In genomic region chr5:151745071-151745705, GRCh38 we compare ENCODE assay signal across 1 cellular context.
TF ChIP-seq lines count a peak whose summit lies in the region.

No MANE protein-coding gene starts in this region.

TF ChIP-seq in K562, 482 proteins besides CTCF, POLR2A, EP300 and RAD21 (continued from another document):
- TF ChIP-seq, protein P1, sequence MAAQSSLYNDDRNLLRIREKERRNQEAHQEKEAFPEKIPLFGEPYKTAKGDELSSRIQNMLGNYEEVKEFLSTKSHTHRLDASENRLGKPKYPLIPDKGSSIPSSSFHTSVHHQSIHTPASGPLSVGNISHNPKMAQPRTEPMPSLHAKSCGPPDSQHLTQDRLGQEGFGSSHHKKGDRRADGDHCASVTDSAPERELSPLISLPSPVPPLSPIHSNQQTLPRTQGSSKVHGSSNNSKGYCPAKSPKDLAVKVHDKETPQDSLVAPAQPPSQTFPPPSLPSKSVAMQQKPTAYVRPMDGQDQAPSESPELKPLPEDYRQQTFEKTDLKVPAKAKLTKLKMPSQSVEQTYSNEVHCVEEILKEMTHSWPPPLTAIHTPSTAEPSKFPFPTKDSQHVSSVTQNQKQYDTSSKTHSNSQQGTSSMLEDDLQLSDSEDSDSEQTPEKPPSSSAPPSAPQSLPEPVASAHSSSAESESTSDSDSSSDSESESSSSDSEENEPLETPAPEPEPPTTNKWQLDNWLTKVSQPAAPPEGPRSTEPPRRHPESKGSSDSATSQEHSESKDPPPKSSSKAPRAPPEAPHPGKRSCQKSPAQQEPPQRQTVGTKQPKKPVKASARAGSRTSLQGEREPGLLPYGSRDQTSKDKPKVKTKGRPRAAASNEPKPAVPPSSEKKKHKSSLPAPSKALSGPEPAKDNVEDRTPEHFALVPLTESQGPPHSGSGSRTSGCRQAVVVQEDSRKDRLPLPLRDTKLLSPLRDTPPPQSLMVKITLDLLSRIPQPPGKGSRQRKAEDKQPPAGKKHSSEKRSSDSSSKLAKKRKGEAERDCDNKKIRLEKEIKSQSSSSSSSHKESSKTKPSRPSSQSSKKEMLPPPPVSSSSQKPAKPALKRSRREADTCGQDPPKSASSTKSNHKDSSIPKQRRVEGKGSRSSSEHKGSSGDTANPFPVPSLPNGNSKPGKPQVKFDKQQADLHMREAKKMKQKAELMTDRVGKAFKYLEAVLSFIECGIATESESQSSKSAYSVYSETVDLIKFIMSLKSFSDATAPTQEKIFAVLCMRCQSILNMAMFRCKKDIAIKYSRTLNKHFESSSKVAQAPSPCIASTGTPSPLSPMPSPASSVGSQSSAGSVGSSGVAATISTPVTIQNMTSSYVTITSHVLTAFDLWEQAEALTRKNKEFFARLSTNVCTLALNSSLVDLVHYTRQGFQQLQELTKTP (IDR thresholded peaks at IDR 0.05; ENCODE audit: low read depth in 1 of 2, partially characterized antibody in 2 of 2) = no peak
- no peak for TF ChIP-seq CCAR2 (IDR thresholded peaks at IDR 0.05; ENCODE audit: low read depth, low read length)
- no peak for TF ChIP-seq LCOR (CRISPR knock-in tag; IDR thresholded peaks at IDR 0.05)
- no peak for TF ChIP-seq ZNF766 (CRISPR knock-in tag; conservative IDR thresholded peaks at IDR 0.05)
- TF ChIP-seq RFX1 (IDR thresholded peaks at IDR 0.05) = no peak
- no peak for TF ChIP-seq RBM15 (IDR thresholded peaks at IDR 0.05; ENCODE audit: insufficient read depth, low read length)
- TF ChIP-seq MEF2D (tag; conservative IDR thresholded peaks at IDR 0.05; ENCODE audit: low read depth) = no peak
- TF ChIP-seq FOS (IDR thresholded peaks at IDR 0.05; ENCODE audit: extremely low read depth, insufficient read length) = no peak
- no peak for TF ChIP-seq RREB1 (CRISPR knock-in tag; IDR thresholded peaks at IDR 0.05)
TF ChIP-seq in K562: peak in this region for 0.
